In the genomic region with DNA sequence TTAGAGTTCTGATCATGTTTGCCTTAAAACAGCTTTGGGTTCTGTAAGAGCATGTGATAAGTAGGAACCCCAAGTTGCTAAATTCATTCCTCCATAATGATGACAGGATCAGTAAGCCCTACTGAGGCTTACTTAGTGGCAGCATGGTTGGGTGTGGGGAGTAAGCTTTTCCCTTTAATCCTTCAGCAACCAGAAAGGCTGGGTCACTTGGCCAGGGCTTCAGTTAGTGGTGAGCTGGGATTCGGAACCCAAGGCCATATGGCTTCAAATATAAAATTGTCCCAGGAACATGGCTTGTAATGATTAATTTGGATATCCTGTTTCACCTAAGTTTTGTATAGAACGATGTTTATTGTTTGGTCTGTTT, we compare ENCODE assay signal across 8 cellular contexts. TPM values are rescaled to one million over a fixed set of nuclear protein-coding genes. Genes with fewer than 3 reads are reported as not detected.
DNase-seq lines count a peak whose midpoint lies in the region; ATAC-seq, FAIRE-seq and TF ChIP-seq lines count a peak whose summit lies in the region.

No MANE protein-coding gene starts in this region.

- CTCF ChIA-PET in PC-9 (lab: Charles Lee): interaction anchor here (0.6 to 1.1 kb wide), 2 partner anchors 72 to 451 kb away, joined by 5 to 7 read pairs; no protein-coding TSS in a partner anchor
- CTCF ChIA-PET in endothelial cell of umbilical vein (lab: Charles Lee): interaction anchor here (1.4 to 1.6 kb wide), 4 partner anchors 15 to 363 kb away, joined by 4 to 10 read pairs (median 5); no protein-coding TSS in a partner anchor
- CTCF ChIA-PET in naive thymus-derived CD4-positive, alpha-beta T cell (lab: Charles Lee): interaction anchor here (0.6 to 1.5 kb wide), 2 partner anchors 56 to 361 kb away, joined by 3 to 8 read pairs; no protein-coding TSS in a partner anchor

- peaks cover 16% of the 10 kb centered on the region for H3K36me3 Mint-ChIP-seq in T-helper 1 cell treated with Interleukin-12 subunit alpha and Interleukin-12 subunit beta and Interleukin-4 antibody, amounts not matched to agents 30 μg/mL and 1 μg/mL, for 36 hours (ENCODE audit: low read depth)
- peaks cover 0 to 20% (median 3%) of the 10 kb centered on the region in 5 donors for H3K36me3 Mint-ChIP-seq in naive thymus-derived CD4-positive, alpha-beta T cell

- H2AFZ ChIP-seq in PC-9 (peak overlapping the region; percentile 96), endothelial cell of umbilical vein (ENCODE audit: low read depth, low read length) (peak overlapping the region; percentile 96)

- intact Hi-C loops in PC-9 (cut with micrococcal nuclease; ENCODE audit: unreplicated experiment) (no loop called here), endothelial cell of umbilical vein (cut with micrococcal nuclease) (loop anchor here (2.0 to 5.0 kb wide), 2 partner anchors 56 to 94 kb away; no protein-coding TSS in a partner anchor)
- intact Hi-C loops in naive thymus-derived CD4-positive, alpha-beta T cell (cut with micrococcal nuclease): loop anchor here (2.0 to 10.0 kb wide), 6 partner anchors 64 to 1208 kb away; a partner anchor contains a TSS

- H3K9ac ChIP-seq in endothelial cell of umbilical vein (replicated peaks; ENCODE audit: extremely low read depth, insufficient read depth, low read length): peak overlapping the region; percentile 95

- peak; percentile 54 for FAIRE-seq in endothelial cell of umbilical vein (lab: Jason Lieb, UNC)

- peak overlapping the region; percentile 97 for H3K27ac Mint-ChIP-seq in T-helper 1 cell treated with Interleukin-12 subunit alpha and Interleukin-12 subunit beta and Interleukin-4 antibody, amounts not matched to agents 30 μg/mL and 1 μg/mL, for 36 hours
- peak overlapping the region; percentile 89 to 99 (median 95) for H3K27ac Mint-ChIP-seq in naive thymus-derived CD4-positive, alpha-beta T cell

- no peaks in the 10 kb centered on the region for H3F3A ChIP-seq in PC-9 (ENCODE audit: insufficient read depth, low read depth)

- peak overlapping the region; percentile 98 for H3K4me3 Mint-ChIP-seq in T-helper 1 cell treated with Interleukin-12 subunit alpha and Interleukin-12 subunit beta and Interleukin-4 antibody, amounts not matched to agents 30 μg/mL and 1 μg/mL, for 36 hours
- peak overlapping the region; percentile 91 to 100 (median 98) for H3K4me3 Mint-ChIP-seq in naive thymus-derived CD4-positive, alpha-beta T cell

- no peaks in the 10 kb centered on the region for H3K9me1 ChIP-seq in endothelial cell of umbilical vein (replicated peaks; ENCODE audit: control insufficient read depth, extremely low read depth, insufficient read depth, low read length)

- no peaks in the 10 kb centered on the region for H3K9me2 ChIP-seq in PC-9 (ENCODE audit: insufficient read depth)

- H3K4me1 ChIP-seq in PC-9 (replicated peaks; ENCODE audit: insufficient read depth) (peaks cover 17% of the 10 kb centered on the region), endothelial cell of umbilical vein (ENCODE audit: control insufficient read depth, extremely low read depth, insufficient read depth, low read length) (peaks cover 9% of the 10 kb centered on the region)
- peaks cover 5 to 6% of the 10 kb centered on the region in 2 donors for H3K4me1 ChIP-seq in naive thymus-derived CD4-positive, alpha-beta T cell (ENCODE audit: control insufficient read depth in 2 of 2, insufficient read depth in 2 of 2, low read length in 2 of 2)

- peak overlapping the region; percentile 67; the same call in 1 of the 2 replicates for H3K27ac ChIP-seq in PC-9
- H3K27ac ChIP-seq in endothelial cell of umbilical vein (ENCODE audit: insufficient read depth, low read depth, low read length): peak overlapping the region; percentile 79
- peak overlapping the region; percentile 80 for H3K27ac ChIP-seq in naive thymus-derived CD4-positive, alpha-beta T cell (ENCODE audit: low read depth, low read length)

- H3K4me3 ChIP-seq in PC-9: peak overlapping the region; percentile 85
- peak overlapping the region; percentile 89 to 96 (median 95) for H3K4me3 ChIP-seq in endothelial cell of umbilical vein (replicated peaks in 1 of 3; ENCODE audit: insufficient read depth in 1 of 3, low read depth in 1 of 3, low read length in 3 of 3)
- peak overlapping the region; percentile 99 for H3K4me3 ChIP-seq in naive thymus-derived CD4-positive, alpha-beta T cell (ENCODE audit: low read length)

- H3K4me2 ChIP-seq in PC-9 (peak overlapping the region; percentile 78), endothelial cell of umbilical vein (ENCODE audit: insufficient read depth, low read length) (peak overlapping the region; percentile 95)

- H3K9me3 ChIP-seq in PC-9 (ENCODE audit: insufficient read depth, low read depth) (no peaks in the 10 kb centered on the region), endothelial cell of umbilical vein (replicated peaks; ENCODE audit: control insufficient read depth, insufficient read depth, low read length) (no peaks in the 10 kb centered on the region)
- no peaks in the 10 kb centered on the region for H3K9me3 ChIP-seq in naive thymus-derived CD4-positive, alpha-beta T cell (ENCODE audit: control insufficient read depth in 2 of 3, low read length in 3 of 3)

- H3K27me3 Mint-ChIP-seq in T-helper 1 cell treated with Interleukin-12 subunit alpha and Interleukin-12 subunit beta and Interleukin-4 antibody, amounts not matched to agents 30 μg/mL and 1 μg/mL, for 36 hours (ENCODE audit: low read depth): peaks cover 12% of the 10 kb centered on the region
- H3K27me3 Mint-ChIP-seq in naive thymus-derived CD4-positive, alpha-beta T cell: peaks cover 0 to 21% (median 0%) of the 10 kb centered on the region in 5 donors

- dilution Hi-C loops in endothelial cell of umbilical vein (cut with MboI; ENCODE audit: extremely low pct_ligation_motif_present, low sequenced_read_pairs): no loop called here

- no peaks in the 10 kb centered on the region for H3K9me3 Mint-ChIP-seq in T-helper 1 cell treated with Interleukin-12 subunit alpha and Interleukin-12 subunit beta and Interleukin-4 antibody, amounts not matched to agents 30 μg/mL and 1 μg/mL, for 36 hours
- peaks cover 0 to 8% (median 0%) of the 10 kb centered on the region in 11 donors for H3K9me3 Mint-ChIP-seq in naive thymus-derived CD4-positive, alpha-beta T cell

- TF ChIP-seq CTCF in PC-9 (conservative IDR thresholded peaks at IDR 0.05) (no peak), endothelial cell of umbilical vein (IDR thresholded peaks at IDR 0.05; ENCODE audit: extremely low read depth in 1 of 2, insufficient read depth in 1 of 2, low read depth in 1 of 2, low read length in 2 of 2) (no peak), omental fat pad (IDR thresholded peaks at IDR 0.05) (no peak)

- ATAC-seq in HG02759 (IDR thresholded peaks at IDR 0.05; ENCODE audit: unreplicated experiment): peak; percentile 17
- ATAC-seq in naive thymus-derived CD4-positive, alpha-beta T cell: no peak
- no peak for ATAC-seq in omental fat pad (ENCODE audit: low FRiP score)

- DNase-seq in T-helper 1 cell: no peak
- DNase-seq in PC-9: no peak
- no peak for DNase-seq in endothelial cell of umbilical vein (ENCODE audit: low read depth, low spot score)
- DNase-seq in naive thymus-derived CD4-positive, alpha-beta T cell: no peak
- DNase-seq in omental fat pad (ENCODE audit: low spot score): no peak
- no peak for DNase-seq in pons (ENCODE audit: low spot score)

- H3K36me3 ChIP-seq in PC-9 (ENCODE audit: low read depth) (0 out of 2 replicates have a peak, but pooled peaks cover 8% of the 10 kb centered on the region), endothelial cell of umbilical vein (ENCODE audit: control insufficient read depth in 2 of 2, extremely low read depth in 1 of 2, insufficient read depth in 2 of 2, low read length in 2 of 2) (no peaks in the 10 kb centered on the region)
- H3K36me3 ChIP-seq in naive thymus-derived CD4-positive, alpha-beta T cell (ENCODE audit: control insufficient read depth in 2 of 3, insufficient read depth in 3 of 3, low read length in 3 of 3): peaks cover 0 to 5% (median 0%) of the 10 kb centered on the region in 3 experiments

- peaks cover 23% of the 10 kb centered on the region for H3K4me1 Mint-ChIP-seq in T-helper 1 cell treated with Interleukin-12 subunit alpha and Interleukin-12 subunit beta and Interleukin-4 antibody, amounts not matched to agents 30 μg/mL and 1 μg/mL, for 36 hours (ENCODE audit: low read depth)
- peaks cover 3 to 28% (median 16%) of the 10 kb centered on the region in 7 donors for H3K4me1 Mint-ChIP-seq in naive thymus-derived CD4-positive, alpha-beta T cell

- H4K20me1 ChIP-seq in PC-9 (ENCODE audit: insufficient read depth) (no peaks in the 10 kb centered on the region), endothelial cell of umbilical vein (replicated peaks; ENCODE audit: control insufficient read depth, extremely low read depth, insufficient read depth, low read length) (no peaks in the 10 kb centered on the region)

- peaks cover 18% of the 10 kb centered on the region for H3K79me2 ChIP-seq in PC-9 (ENCODE audit: low read depth)
- H3K79me2 ChIP-seq in endothelial cell of umbilical vein (ENCODE audit: control insufficient read depth, insufficient read depth, low read length): peaks cover 18% of the 10 kb centered on the region

- TF ChIP-seq POLR2A in endothelial cell of umbilical vein (IDR thresholded peaks at IDR 0.05; ENCODE audit: low read depth, low read length): no peak

- BruUV-seq in PC-9 (replicated peaks; lab: Mats Ljungman, UMichigan) (no TSS peak), endothelial cell of umbilical vein (replicated peaks; lab: Mats Ljungman, UMichigan) (no TSS peak)

- POLR2A ChIA-PET in PC-9 (lab: Charles Lee; ENCODE audit: unreplicated experiment): interaction anchor here (0.6 to 1.6 kb wide), 2 partner anchors 27 to 931 kb away, joined by 4 to 5 read pairs; no protein-coding TSS in a partner anchor
- POLR2A ChIA-PET in endothelial cell of umbilical vein (lab: Charles Lee): no interaction called here
- POLR2A ChIA-PET in naive thymus-derived CD4-positive, alpha-beta T cell (lab: Charles Lee): interaction anchor here (0.8 to 0.9 kb wide), 2 partner anchors 31 to 118 kb away, joined by 3 read pairs; no protein-coding TSS in a partner anchor

- no peaks in the 10 kb centered on the region for H3K27me3 ChIP-seq in PC-9 (ENCODE audit: insufficient read depth, low read depth)
- H3K27me3 ChIP-seq in endothelial cell of umbilical vein (ENCODE audit: control insufficient read depth in 2 of 2, insufficient read depth in 2 of 2, low read length in 2 of 2): no peaks in the 10 kb centered on the region
- H3K27me3 ChIP-seq in naive thymus-derived CD4-positive, alpha-beta T cell (ENCODE audit: control insufficient read depth in 2 of 2, insufficient read depth in 2 of 2, low read length in 2 of 2): no peaks in the 10 kb centered on the region

RNA-seq across cellular contexts. Expression of a gene that starts 0.8 kb away (rescaled TPM):
- total RNA-seq in PC-9 (2021) (11.3 and 12.4 TPM in 2 replicates), endothelial cell of umbilical vein (24.1 and 29.0 TPM in 2 replicates), omental fat pad (1 to 10 TPM; 5.3 to 7.4 (median 6.5) TPM)
- 17.2 and 17.3 TPM in 2 replicates for polyA plus RNA-seq in endothelial cell of umbilical vein
- 21.3 and 23.1 TPM in 2 replicates for polyA plus RNA-seq in endothelial cell of umbilical vein (2011; cell fraction: cytosol; rRNA removed)
- 14.6 and 17.6 TPM in 2 replicates for polyA plus RNA-seq in endothelial cell of umbilical vein (2011; cell fraction: nucleus; rRNA removed)
- 21.9 TPM in 2 replicates for polyA plus RNA-seq in endothelial cell of umbilical vein (2012)
- 19.4 and 21.2 TPM in 2 replicates for polyA minus RNA-seq in endothelial cell of umbilical vein
- polyA minus RNA-seq in endothelial cell of umbilical vein (2011; cell fraction: cytosol; rRNA and poly(A)+ RNA removed): 14.4 TPM
- 9.4 and 11.0 TPM in 2 replicates for polyA minus RNA-seq in endothelial cell of umbilical vein (2011; cell fraction: nucleus; rRNA and poly(A)+ RNA removed)
- 10 to 100 TPM in 1 of 5 experiments, 1 to 10 TPM in 3, under 1 TPM in 1; 0.66 to 13.3 (median 1.4) TPM for total RNA-seq in naive thymus-derived CD4-positive, alpha-beta T cell
- 1 to 10 TPM; 1.7 to 3.6 TPM for polyA plus RNA-seq in naive thymus-derived CD4-positive, alpha-beta T cell
